In genomic region chr3:122515020-122515468, GRCh38 we compare ENCODE assay signal across 8 cellular contexts. TPM values are rescaled to one million over a fixed set of nuclear protein-coding genes. Genes with fewer than 3 reads are reported as not detected.
A peak's percentile ranks its signal among the peaks of the same experiment; 100 is the strongest.
DNase-seq lines count a peak whose midpoint lies in the region; ATAC-seq and TF ChIP-seq lines count a peak whose summit lies in the region.

No MANE protein-coding gene starts in this region.

- no peak for TF ChIP-seq CTCF in BJ (IDR thresholded peaks at IDR 0.05; ENCODE audit: insufficient read depth, low read depth, low read length)
- peak in 4 of 56 donors; percentile 1 to 14 (median 10) for TF ChIP-seq CTCF in dorsolateral prefrontal cortex (IDR thresholded peaks at IDR 0.05 in 54 of 56, conservative IDR thresholded peaks at IDR 0.05 in 2 of 56; ENCODE audit: low read depth in 1 of 56, partially characterized antibody in 56 of 56)
- TF ChIP-seq CTCF in natural killer cell (IDR thresholded peaks at IDR 0.05), result no peak

- H3K9ac ChIP-seq in Karpas-422 (ENCODE audit: low read length), result peak overlapping the region; percentile 86

- H3K79me2 ChIP-seq in Karpas-422 (ENCODE audit: low read length), result peaks cover 42% of the 10 kb centered on the region

- intact Hi-C loops in dorsolateral prefrontal cortex (cut with DNase I), result loop anchor here (5.0 to 10.0 kb wide), 3 partner anchors 98 to 280 kb away; partner anchors contain the start of genes WDR5B (in 2 of the 2), HSPBAP1 (in 1 of the 2) and SLC49A4 (in 1 of the 2)
- intact Hi-C loops in natural killer cell (cut with micrococcal nuclease), result loop anchor here (10.0 kb wide), 1 partner anchor 130 kb away; the partner anchor contains the start of genes FAM162A and MIX23

- no peaks in the 10 kb centered on the region for H3K9me3 Mint-ChIP-seq in natural killer cell

- H3K36me3 Mint-ChIP-seq in natural killer cell, result no peaks in the 10 kb centered on the region

- peak overlapping the region; percentile 85 for H2AFZ ChIP-seq in Karpas-422 (ENCODE audit: low read length)

- CTCF ChIA-PET in BJ (lab: Yijun Ruan, JAX), result interaction anchor here (0.6 kb wide), 1 partner anchor 99 kb away, joined by 3 read pairs; the partner anchor contains the start of gene WDR5B

- peaks cover 26% of the 10 kb centered on the region for H3K4me1 ChIP-seq in Karpas-422 (ENCODE audit: low read length)

- H4K20me1 ChIP-seq in Karpas-422 (ENCODE audit: insufficient read depth, low read depth, low read length), result peaks cover 32% of the 10 kb centered on the region

- POLR2A ChIA-PET in BJ (lab: Charles Lee), result no interaction called here

- H3K4me3 ChIP-seq in BJ (ENCODE audit: low read depth, low read length), result peak overlapping the region; percentile 89
- H3K4me3 ChIP-seq in Karpas-422 (ENCODE audit: low read length), result peak overlapping the region; percentile 82
- H3K4me3 ChIP-seq in dorsolateral prefrontal cortex, result peak overlapping the region; percentile 62 to 92 (median 83)

- H3K9me3 ChIP-seq in Karpas-422 (ENCODE audit: low read length), result no peaks in the 10 kb centered on the region

- H3K27ac Mint-ChIP-seq in natural killer cell, result peak overlapping the region; percentile 87 to 90

- H3K27me3 ChIP-seq in BJ (ENCODE audit: control insufficient read depth, insufficient read depth, low read length) (no peaks in the 10 kb centered on the region), Karpas-422 (ENCODE audit: low read length) (no peaks in the 10 kb centered on the region), dorsolateral prefrontal cortex (no peaks in the 10 kb centered on the region)

- no peak overlapping the region for H3K27ac ChIP-seq in Karpas-422 (ENCODE audit: low read length)
- peak overlapping the region in 54 of 59 donors; percentile 81 to 99 (median 93) for H3K27ac ChIP-seq in dorsolateral prefrontal cortex

- H3K4me3 Mint-ChIP-seq in natural killer cell, result peak overlapping the region; percentile 85

- H3K4me1 Mint-ChIP-seq in natural killer cell, result peaks cover 40 to 42% of the 10 kb centered on the region in 2 donors

- H3K4me2 ChIP-seq in Karpas-422 (ENCODE audit: low read depth, low read length, poor library complexity, severe bottlenecking), result peak overlapping the region; percentile 85

- H3K9me2 ChIP-seq in Karpas-422 (replicated peaks; ENCODE audit: insufficient read depth, low read length), result no peaks in the 10 kb centered on the region

- H3K36me3 ChIP-seq in BJ (ENCODE audit: control insufficient read depth, insufficient read depth, low read length) (no peaks in the 10 kb centered on the region), Karpas-422 (ENCODE audit: insufficient read depth, low read length) (peaks cover 27% of the 10 kb centered on the region; the same call in 1 of the 2 replicates)

- no peak for ATAC-seq in natural killer cell
- ATAC-seq in HG02610 (IDR thresholded peaks at IDR 0.05; ENCODE audit: unreplicated experiment), result no peak
- ATAC-seq in HG03432 (IDR thresholded peaks at IDR 0.05; ENCODE audit: unreplicated experiment), result no peak

- DNase-seq in BJ (ENCODE audit: low read depth) (no peak), Karpas-422 (no peak), dorsolateral prefrontal cortex (no peak), natural killer cell (no peak), UCSD-AML1 (lab: John Stamatoyannopoulos, UW; ENCODE audit: unreplicated experiment) (no peak), AG08395 (ENCODE audit: low spot score) (no peak)

- H3K27me3 Mint-ChIP-seq in natural killer cell (ENCODE audit: low read depth in 2 of 2), result peaks cover 0 to 7% of the 10 kb centered on the region in 2 donors

RNA-seq across cellular contexts. Expression of gene KPNA1, which starts 0.3 kb away (rescaled TPM):
- 27.8 and 41.7 TPM in 2 replicates for polyA plus RNA-seq in BJ (2011; rRNA removed)
- 34.9 and 35.0 TPM in 2 replicates for polyA minus RNA-seq in BJ (2011; rRNA and poly(A)+ RNA removed)
- total RNA-seq in Karpas-422 (2014; rRNA removed; shearing (Covaris generic); ENCODE audit: low replicate concordance), result 33.3 and 67.1 TPM in 2 replicates
- total RNA-seq in dorsolateral prefrontal cortex (100 to 1,000 TPM in 22 of 120 experiments, 10 to 100 TPM in 98; 54.6 to 126 (median 91.1) TPM), natural killer cell (10 to 100 TPM; 62.3 to 67.1 (median 63.1) TPM)

RNA-seq across cellular contexts. Expression of gene PARP9, which starts 49.1 kb away (rescaled TPM):
- polyA plus RNA-seq in BJ (2011; rRNA removed), result 18.2 and 26.9 TPM in 2 replicates
- 7.4 and 8.1 TPM in 2 replicates for polyA minus RNA-seq in BJ (2011; rRNA and poly(A)+ RNA removed)
- total RNA-seq in Karpas-422 (2014; rRNA removed; shearing (Covaris generic); ENCODE audit: low replicate concordance), result 19.8 and 24.4 TPM in 2 replicates
- total RNA-seq in dorsolateral prefrontal cortex (10 to 100 TPM in 78 of 120 experiments, 1 to 10 TPM in 42; 4.7 to 38.4 (median 11.6) TPM), natural killer cell (10 to 100 TPM; 23.8 to 41.1 (median 38.5) TPM)

RNA-seq across cellular contexts. Expression of gene DTX3L, which starts 49.1 kb away (rescaled TPM):
- 3.5 and 6.1 TPM in 2 replicates for polyA plus RNA-seq in BJ (2011; rRNA removed)
- 4.6 and 8.0 TPM in 2 replicates for polyA minus RNA-seq in BJ (2011; rRNA and poly(A)+ RNA removed)
- 38.7 and 55.8 TPM in 2 replicates for total RNA-seq in Karpas-422 (2014; rRNA removed; shearing (Covaris generic); ENCODE audit: low replicate concordance)
- total RNA-seq in dorsolateral prefrontal cortex, result 10 to 100 TPM in 44 of 120 experiments, 1 to 10 TPM in 76; 2.9 to 28.9 (median 9.0) TPM
- total RNA-seq in natural killer cell, result 10 to 100 TPM; 40.8 to 61.0 (median 51.8) TPM
